Comparison of ENCODE assay signal across 8 cellular contexts in genomic region chr4:154559141-154559841, GRCh38. TPM values are rescaled to one million over a fixed set of nuclear protein-coding genes. Genes with fewer than 3 reads are reported as not detected.
DNase-seq lines count a peak whose midpoint lies in the region; FAIRE-seq and TF ChIP-seq lines count a peak whose summit lies in the region.

No MANE protein-coding gene starts in this region.

- peak; percentile 88 for FAIRE-seq in astrocyte (lab: Jason Lieb, UNC)

- H3K4me3 ChIP-seq in GM12864 (ENCODE audit: low read depth, low read length): no peak overlapping the region
- H3K4me3 ChIP-seq in HEK293 (ENCODE audit: low read depth, low read length): no peak overlapping the region
- H3K4me3 ChIP-seq in astrocyte (ENCODE audit: insufficient read depth, low read depth, low read length): no peak overlapping the region
- H3K4me3 ChIP-seq in liver (ENCODE audit: low read depth in 1 of 3, low read length in 3 of 3): peak overlapping the region; percentile 28 to 66 (median 52)

- H2AFZ ChIP-seq in astrocyte (ENCODE audit: low read depth, low read length): no peak overlapping the region

- H3K9me3 ChIP-seq in HEK293 (ENCODE audit: control insufficient read depth, insufficient read depth, low read depth, low read length) (no peaks in the 10 kb centered on the region), astrocyte (ENCODE audit: insufficient read depth, low read depth, low read length) (no peaks in the 10 kb centered on the region), liver (ENCODE audit: control insufficient read depth in 4 of 4, low read length in 3 of 4) (no peaks in the 10 kb centered on the region)

- 33% methylated on average over 4 of the region's 4 CpGs for WGBS in liver

- H3K27me3 ChIP-seq in astrocyte (ENCODE audit: insufficient read depth, low read length): no peaks in the 10 kb centered on the region
- no peaks in the 10 kb centered on the region for H3K27me3 ChIP-seq in liver (ENCODE audit: control insufficient read depth in 4 of 4, insufficient read depth in 4 of 4, low read length in 3 of 4)

- no peak overlapping the region for H3K4me2 ChIP-seq in astrocyte (ENCODE audit: low read length)

- H4K20me1 ChIP-seq in astrocyte (ENCODE audit: insufficient read depth, low read length): no peaks in the 10 kb centered on the region

- H3K9me3 Mint-ChIP-seq in astrocyte (ENCODE audit: unreplicated experiment): no peaks in the 10 kb centered on the region

- CTCF ChIA-PET in HEK293 (lab: Yijun Ruan, JAX): interaction anchor here (0.6 to 15.4 kb wide), 16 partner anchors 9 to 926 kb away, joined by 3 to 429 read pairs (median 4); partner anchors contain the start of genes FGG and PLRG1

- H3K9ac ChIP-seq in astrocyte (ENCODE audit: low read length): no peak overlapping the region
- peak overlapping the region; percentile 42 to 83 for H3K9ac ChIP-seq in liver (ENCODE audit: low read depth in 1 of 2, low read length in 2 of 2)

- H3K4me1 Mint-ChIP-seq in astrocyte (ENCODE audit: low read depth, unreplicated experiment): peaks cover 10% of the 10 kb centered on the region

- H3K36me3 ChIP-seq in HEK293 (ENCODE audit: control insufficient read depth in 2 of 2, insufficient read depth in 1 of 2, low read length in 2 of 2) (no peaks in the 10 kb centered on the region), astrocyte (ENCODE audit: insufficient read depth, low read length) (no peaks in the 10 kb centered on the region), liver (ENCODE audit: control insufficient read depth in 4 of 4, insufficient read depth in 3 of 4, low read depth in 1 of 4, low read length in 3 of 4) (peaks cover 0 to 2% (median 0%) of the 10 kb centered on the region in 4 donors)

- peak overlapping the region; percentile 58 for H3K27ac Mint-ChIP-seq in astrocyte (ENCODE audit: unreplicated experiment)

- H3K79me2 ChIP-seq in astrocyte (ENCODE audit: insufficient read depth, low read length): no peaks in the 10 kb centered on the region

- POLR2A ChIA-PET in HEK293 (lab: Yijun Ruan, JAX): interaction anchor here (0.7 to 1.1 kb wide), 2 partner anchors 9 to 60 kb away, joined by 3 to 4 read pairs; partner anchors contain the start of gene PLRG1

- peak; percentile 57 for TF ChIP-seq CTCF in GM12864 (IDR thresholded peaks at IDR 0.05; ENCODE audit: low read depth, low read length, missing control alignments)
- TF ChIP-seq CTCF in HEK293 (tag by site-specific recombination; IDR thresholded peaks at IDR 0.05): no peak
- TF ChIP-seq CTCF in astrocyte (IDR thresholded peaks at IDR 0.05; ENCODE audit: insufficient read depth, low read depth, low read length): peak; percentile 58
- TF ChIP-seq CTCF in liver (IDR thresholded peaks at IDR 0.05; ENCODE audit: low read depth, low read length, missing input control): peak; percentile 66

- DNase-seq in AG08395 (ENCODE audit: low spot score) (peak; percentile 45), GM12864 (ENCODE audit: low read depth) (peak; percentile 18), LHCN-M2 (ENCODE audit: low read depth) (peak; percentile 66), astrocyte (ENCODE audit: low read depth) (peak; percentile 50), ureter (ENCODE audit: low spot score) (no peak), NCI-H187 treated with DMSO at 0.1 percent for 48 hours (lab: John Stamatoyannopoulos, UW) (no peak)

- no peaks in the 10 kb centered on the region for H3K27me3 Mint-ChIP-seq in astrocyte (ENCODE audit: low read depth, unreplicated experiment)

- peak; percentile 93 to 94 for TF ChIP-seq RAD21 in liver (IDR thresholded peaks at IDR 0.05)

- H3K4me1 ChIP-seq in HEK293 (ENCODE audit: control insufficient read depth, insufficient read depth, low read length) (no peaks in the 10 kb centered on the region), astrocyte (ENCODE audit: insufficient read depth, low read length) (peaks cover 6% of the 10 kb centered on the region), liver (ENCODE audit: control insufficient read depth in 4 of 4, insufficient read depth in 4 of 4, low read length in 3 of 4) (peaks cover 2 to 27% (median 11%) of the 10 kb centered on the region in 4 donors)

- H3K36me3 Mint-ChIP-seq in astrocyte (ENCODE audit: low read depth, unreplicated experiment): no peaks in the 10 kb centered on the region

- H3K27ac ChIP-seq in HEK293 (ENCODE audit: extremely low read depth, low read depth, low read length) (no peak overlapping the region), astrocyte (ENCODE audit: low read depth, low read length) (no peak overlapping the region), liver (ENCODE audit: low read depth in 1 of 2, low read length in 2 of 2) (peak overlapping the region; percentile 76 to 87)

- H3K4me3 Mint-ChIP-seq in astrocyte (ENCODE audit: unreplicated experiment): no peak overlapping the region

TF ChIP-seq in HEK293, 187 proteins besides CTCF, POLR2A, EP300 and RAD21:
- no peak for TF ChIP-seq GLIS1 (tag by site-specific recombination; IDR thresholded peaks at IDR 0.05)
- TF ChIP-seq ZNF654 (tag by site-specific recombination; IDR thresholded peaks at IDR 0.05; ENCODE audit: low read depth): peak; percentile 79
TF ChIP-seq in HEK293: peak in this region for 1.

TF ChIP-seq in liver, 16 proteins besides CTCF, POLR2A, EP300 and RAD21:
- TF ChIP-seq ZBTB33 (IDR thresholded peaks at IDR 0.05) (no peak), NR2F2 (IDR thresholded peaks at IDR 0.05) (no peak), MAX (IDR thresholded peaks at IDR 0.05) (peak; percentile 5), YY1 (IDR thresholded peaks at IDR 0.05) (peak; percentile 19), FOXA1 (IDR thresholded peaks at IDR 0.05) (no peak), ATF3 (IDR thresholded peaks at IDR 0.05) (peak; percentile 81), JUND (IDR thresholded peaks at IDR 0.05) (peak; percentile 36 to 81), RXRA (IDR thresholded peaks at IDR 0.05) (peak in 1 of 2 donors; percentile 45)

RNA-seq across cellular contexts. Expression of gene FGB, which starts 3.5 kb away (rescaled TPM):
- total RNA-seq in LHCN-M2 (2014; rRNA removed) (not detected in 2 replicates), astrocyte (2.8 and 3.0 TPM in 2 replicates), liver (over 10,000 TPM; 11,744 to 21,431 TPM), ureter (1.3 TPM)
- not detected for polyA plus RNA-seq in LHCN-M2 (2012)
- polyA plus RNA-seq in liver: over 10,000 TPM; 11,318 to 19,021 TPM

RNA-seq across cellular contexts. Expression of gene PLRG1, which starts 9.1 kb away (rescaled TPM):
- total RNA-seq in LHCN-M2 (2014; rRNA removed) (51.7 and 63.0 TPM in 2 replicates), astrocyte (77.4 and 81.3 TPM in 2 replicates), liver (10 to 100 TPM; 28.4 to 51.5 TPM), ureter (79.4 TPM)
- polyA plus RNA-seq in LHCN-M2 (2012): 41.3 TPM
- 10 to 100 TPM; 27.2 to 31.3 TPM for polyA plus RNA-seq in liver

RNA-seq across cellular contexts. Expression of gene FGA, which starts 31.3 kb away (rescaled TPM):
- total RNA-seq in LHCN-M2 (2014; rRNA removed) (not detected in 2 replicates), astrocyte (not detected in 2 replicates), liver (over 10,000 TPM; 12,179 to 25,210 TPM), ureter (1.2 TPM)
- polyA plus RNA-seq in LHCN-M2 (2012): not detected
- over 10,000 TPM in 1 of 2 donors, 1,000 to 10,000 TPM in 1; 8,747 to 16,618 TPM for polyA plus RNA-seq in liver

RNA-seq across cellular contexts. Expression of gene FGG, which starts 53.2 kb away (rescaled TPM):
- not detected in 2 replicates for total RNA-seq in LHCN-M2 (2014; rRNA removed)
- polyA plus RNA-seq in LHCN-M2 (2012): not detected
- not detected in 2 replicates for total RNA-seq in astrocyte
- total RNA-seq in liver: over 10,000 TPM; 11,566 to 20,700 TPM
- polyA plus RNA-seq in liver: over 10,000 TPM in 1 of 2 donors, 1,000 to 10,000 TPM in 1; 7,404 to 18,576 TPM
- 0.57 TPM for total RNA-seq in ureter

Comparison
In these comparisons a context has a peak if more than half of its experiments do, and no peak if none do; other contexts are left out.
1. DNase-seq: peak in AG08395 (single experiment), GM12864 (single experiment), LHCN-M2 (single experiment) and astrocyte (single experiment); none in ureter (single experiment) and NCI-H187 treated with DMSO at 0.1 percent for 48 hours (single experiment).
2. H3K4me3 ChIP-seq: peak in liver (3 of 3); none in GM12864 (single experiment), HEK293 (single experiment) and astrocyte (single experiment).
3. H3K27ac ChIP-seq: peak in liver (2 of 2); none in HEK293 (single experiment) and astrocyte (single experiment).
4. RNA of gene FGB, which starts 3.5 kb away (total RNA-seq): 11,744 to 21,431 TPM in liver; 2.8 to 3.0 TPM in astrocyte, 1.3 TPM in ureter (single experiment) and not detected in LHCN-M2; every median in the first group is over 1,000 times any median in the second.
5. RNA of gene FGA, which starts 31.3 kb away (total RNA-seq): 12,179 to 25,210 TPM in liver; 1.2 TPM in ureter (single experiment), not detected in LHCN-M2 and not detected in astrocyte; every median in the first group is over 1,000 times any median in the second.